12 cellular contexts compared by ENCODE assay signal in genomic region chr17:33949100-33949499, GRCh38.
A peak's percentile ranks its signal among the peaks of the same experiment; 100 is the strongest.
DNase-seq lines count a peak whose midpoint lies in the region; ATAC-seq and TF ChIP-seq lines count a peak whose summit lies in the region.
"Had no signal": no experiment of that assay in that cellular context is flagged by ENCODE, and none has a peak within 500 bp of the region (broad histone marks: within the 10 kb centered on the region; RNA-seq: fewer than 3 reads in every experiment).

No MANE protein-coding gene starts in this region.

- no peaks in the 10 kb centered on the region for H3K4me1 ChIP-seq in OCI-LY7 (ENCODE audit: insufficient read depth, low read length, poor library complexity, severe bottlenecking)
- H3K4me1 ChIP-seq in iPS DF 6.9 (ENCODE audit: control insufficient read depth, insufficient read depth, low read length): no peaks in the 10 kb centered on the region; the same call in 1 of the 2 replicates
- H3K4me1 ChIP-seq in psoas muscle: no peaks in the 10 kb centered on the region
- H3K4me1 ChIP-seq in osteoblast (ENCODE audit: insufficient read depth, low read length): no peaks in the 10 kb centered on the region

- H4K20me1 ChIP-seq in OCI-LY7 (ENCODE audit: insufficient read depth, low read length) (no peaks in the 10 kb centered on the region), osteoblast (ENCODE audit: insufficient read depth, low read length) (no peaks in the 10 kb centered on the region)

- no peaks in the 10 kb centered on the region for H3K9me3 ChIP-seq in OCI-LY7 (ENCODE audit: low read length)
- no peaks in the 10 kb centered on the region for H3K9me3 ChIP-seq in iPS DF 6.9 (ENCODE audit: control insufficient read depth, insufficient read depth, low read length)
- H3K9me3 ChIP-seq in psoas muscle: no peaks in the 10 kb centered on the region
- H3K9me3 ChIP-seq in osteoblast (ENCODE audit: low read depth, low read length): no peaks in the 10 kb centered on the region

- DNase-seq in ACHN (peak; percentile 33), OCI-LY7 (ENCODE audit: low spot score) (no peak), iPS DF 6.9 (ENCODE audit: low read depth, low spot score) (peak; percentile 47), NCI-H1092 treated with DMSO at 0.1 percent for 48 hours (lab: John Stamatoyannopoulos, UW) (no peak), psoas muscle (no peak), COLO829 (ENCODE audit: low spot score) (no peak), osteoblast (ENCODE audit: insufficient read length, low spot score, missing footprints) (no peak)
- DNase-seq: activated T-cell treated with anti-CD3 and anti-CD28 coated beads, Interleukin-2, amount 50 U/mL, for 72 hours; NCI-H1694 treated with DMSO at 0.1 percent for 48 hours; nucleus accumbens had no signal

- no peak for ATAC-seq in psoas muscle
- ATAC-seq: activated T-cell treated with anti-CD3 and anti-CD28 coated beads, Interleukin-2, amount 50 U/mL, for 72 hours; esophagus mucosa had no signal

- H3K79me2 ChIP-seq in OCI-LY7 (ENCODE audit: insufficient read depth, low read depth, low read length) (no peaks in the 10 kb centered on the region), osteoblast (ENCODE audit: insufficient read depth, low read length) (no peaks in the 10 kb centered on the region)

- H3K27me3 ChIP-seq in iPS DF 6.9 (ENCODE audit: control insufficient read depth, insufficient read depth, low read length) (no peaks in the 10 kb centered on the region), psoas muscle (ENCODE audit: insufficient read depth in 3 of 3, low read length in 2 of 3) (peaks cover 0 to 4% (median 0%) of the 10 kb centered on the region in 3 donors), osteoblast (ENCODE audit: insufficient read depth, low read length) (no peaks in the 10 kb centered on the region)

- no TSS peak for BruUV-seq in OCI-LY7 (replicated peaks; lab: Mats Ljungman, UMichigan)

- H3K27ac ChIP-seq in OCI-LY7 (ENCODE audit: low read depth, low read length, poor library complexity, severe bottlenecking) (no peak overlapping the region), iPS DF 6.9 (ENCODE audit: low read length) (no peak overlapping the region), psoas muscle (no peak overlapping the region), osteoblast (ENCODE audit: low read depth, low read length) (no peak overlapping the region)

- WGBS in iPS DF 6.9 (ENCODE audit: insufficient coverage, insufficient read length): no CpG with 5 or more reads among the region's 4 CpGs
- WGBS in psoas muscle, 3 donors: 57 to 66% (median 61%) methylated on average over 4 of the region's 4 CpGs

- H3K9me2 ChIP-seq in OCI-LY7 (ENCODE audit: insufficient read depth, low read length): no peaks in the 10 kb centered on the region

- intact Hi-C loops in OCI-LY7 (cut with micrococcal nuclease; ENCODE audit: unreplicated experiment) (no loop called here), psoas muscle (cut with DNase I) (no loop called here)

- no peak overlapping the region for H3K4me3 ChIP-seq in OCI-LY7 (ENCODE audit: low read depth, low read length, poor library complexity, severe bottlenecking)
- H3K4me3 ChIP-seq in iPS DF 6.9 (ENCODE audit: low read length): no peak overlapping the region
- H3K4me3 ChIP-seq in psoas muscle: no peak overlapping the region
- no peak overlapping the region for H3K4me3 ChIP-seq in osteoblast (ENCODE audit: insufficient read depth, low read length)

- TF ChIP-seq CTCF in GM12873 (IDR thresholded peaks at IDR 0.05; ENCODE audit: insufficient read depth, low read depth, low read length, missing control alignments) (peak; percentile 45), OCI-LY7 (conservative IDR thresholded peaks at IDR 0.05; ENCODE audit: low read length) (peak; percentile 52), psoas muscle (IDR thresholded peaks at IDR 0.05) (no peak), osteoblast (IDR thresholded peaks at IDR 0.05; ENCODE audit: extremely low read depth, low read depth, low read length) (no peak)

- in situ Hi-C loops in ACHN (cut with HindIII; ENCODE audit: low pct_ligation_motif_present, low pct_unique_long_range_greater_than_20kb, low sequenced_read_pairs): no loop called here

- POLR2A ChIA-PET in OCI-LY7 (lab: Charles Lee): no interaction called here

- H3K36me3 ChIP-seq in OCI-LY7 (ENCODE audit: insufficient read depth, low read length): no peaks in the 10 kb centered on the region
- H3K36me3 ChIP-seq in iPS DF 6.9 (ENCODE audit: control insufficient read depth, insufficient read depth, low read length): no peaks in the 10 kb centered on the region
- no peaks in the 10 kb centered on the region for H3K36me3 ChIP-seq in psoas muscle (ENCODE audit: insufficient read depth in 1 of 2, low read depth in 1 of 2)
- H3K36me3 ChIP-seq in osteoblast (ENCODE audit: insufficient read depth, low read length): no peaks in the 10 kb centered on the region

- H2AFZ ChIP-seq in OCI-LY7 (ENCODE audit: low read length) (no peak overlapping the region), osteoblast (ENCODE audit: low read length) (no peak overlapping the region)

- H3K4me2 ChIP-seq in OCI-LY7 (ENCODE audit: low read length) (no peak overlapping the region), osteoblast (ENCODE audit: insufficient read depth, low read length) (no peak overlapping the region)

- CTCF ChIA-PET in OCI-LY7 (lab: Charles Lee; ENCODE audit: unreplicated experiment): no interaction called here

Comparison
In these comparisons a context has a peak if more than half of its experiments do, and no peak if none do; other contexts are left out.
1. DNase-seq: peak in ACHN (single experiment) and iPS DF 6.9 (single experiment); none in OCI-LY7 (single experiment), NCI-H1092 treated with DMSO at 0.1 percent for 48 hours (single experiment), psoas muscle (0 of 2), COLO829 (single experiment) and osteoblast (single experiment).
2. CTCF ChIP-seq: peak in GM12873 (single experiment) and OCI-LY7 (single experiment); none in psoas muscle (single experiment) and osteoblast (single experiment).